In the genomic region with DNA sequence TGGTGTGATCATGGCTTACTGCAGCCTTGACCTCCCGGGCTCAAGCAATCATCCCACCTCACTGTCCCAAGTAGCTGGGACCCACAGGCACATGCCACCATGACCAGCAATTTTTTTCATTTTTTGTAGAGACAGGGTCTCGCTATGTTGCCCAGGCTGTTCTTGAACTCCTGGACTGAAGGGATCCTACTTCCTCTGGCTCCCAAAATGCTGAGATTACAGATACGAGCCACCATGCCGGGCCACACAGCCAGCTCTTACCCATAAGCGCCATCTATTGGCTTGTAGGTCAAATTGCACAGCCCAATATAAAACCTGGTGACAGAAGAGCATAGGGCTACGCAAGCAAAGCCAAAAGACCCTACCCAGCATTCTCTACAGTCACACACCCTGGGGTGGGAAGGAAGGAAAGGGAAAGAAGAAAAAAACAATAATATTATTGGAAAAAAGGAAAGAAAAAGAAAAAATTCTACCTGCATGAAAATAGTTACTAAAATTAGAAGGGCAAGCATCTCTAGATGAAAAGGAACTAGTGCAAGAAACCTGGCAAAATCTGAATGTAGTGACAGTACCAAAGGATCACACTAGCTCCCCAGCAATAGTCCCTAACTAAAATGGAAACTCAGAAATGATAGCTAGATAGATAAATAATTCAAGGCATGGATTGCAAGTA, we compare ENCODE assay signal across 7 cellular contexts. TPM values are rescaled to one million over a fixed set of nuclear protein-coding genes. Genes with fewer than 3 reads are reported as not detected.
DNase-seq lines count a peak whose midpoint lies in the region; ATAC-seq and TF ChIP-seq lines count a peak whose summit lies in the region.

No MANE protein-coding gene starts in this region.

- no peaks in the 10 kb centered on the region for H3K36me3 ChIP-seq in effector memory CD4-positive, alpha-beta T cell (ENCODE audit: control insufficient read depth, insufficient read depth, low read length)

- no peaks in the 10 kb centered on the region for H3K9me3 ChIP-seq in effector memory CD4-positive, alpha-beta T cell (ENCODE audit: control insufficient read depth, low read length)

- TF ChIP-seq CTCF in endothelial cell (IDR thresholded peaks at IDR 0.05; ENCODE audit: unreplicated experiment), result peak; percentile 66
- TF ChIP-seq CTCF in nephron (IDR thresholded peaks at IDR 0.05; ENCODE audit: unreplicated experiment in 3 of 3), result peak in 2 of 3 experiments; percentile 27 to 58

- H3K4me3 ChIP-seq in effector memory CD4-positive, alpha-beta T cell (ENCODE audit: insufficient read depth, low read depth, low read length, poor library complexity, severe bottlenecking), result no peak overlapping the region

- H3K4me3 Mint-ChIP-seq in endothelial cell (ENCODE audit: unreplicated experiment) (no peak overlapping the region), nephron (no peak overlapping the region)

- H3K27me3 ChIP-seq in effector memory CD4-positive, alpha-beta T cell (replicated peaks; ENCODE audit: control insufficient read depth, insufficient read depth, low read length, poor library complexity, severe bottlenecking), result peaks cover 2% of the 10 kb centered on the region

- H3K9me3 Mint-ChIP-seq in endothelial cell (ENCODE audit: unreplicated experiment) (no peaks in the 10 kb centered on the region), nephron (peaks cover 28% of the 10 kb centered on the region)

- peak; percentile 71 for ATAC-seq in GM21390 (IDR thresholded peaks at IDR 0.05; ENCODE audit: unreplicated experiment)

- H3K36me3 Mint-ChIP-seq in endothelial cell (ENCODE audit: low read depth, unreplicated experiment) (no peaks in the 10 kb centered on the region), nephron (ENCODE audit: low read depth) (no peaks in the 10 kb centered on the region)

- no peaks in the 10 kb centered on the region for H3K27me3 Mint-ChIP-seq in endothelial cell (ENCODE audit: unreplicated experiment)
- H3K27me3 Mint-ChIP-seq in nephron (ENCODE audit: low read depth), result peaks cover 6% of the 10 kb centered on the region

- no peaks in the 10 kb centered on the region for H3K4me1 Mint-ChIP-seq in endothelial cell (ENCODE audit: unreplicated experiment)
- peaks cover 10% of the 10 kb centered on the region for H3K4me1 Mint-ChIP-seq in nephron

- no peak overlapping the region for H3K27ac Mint-ChIP-seq in endothelial cell (ENCODE audit: unreplicated experiment)
- no peak overlapping the region for H3K27ac Mint-ChIP-seq in nephron

- H3K27ac ChIP-seq in effector memory CD4-positive, alpha-beta T cell (ENCODE audit: insufficient read depth, low read length, poor library complexity, severe bottlenecking), result no peak overlapping the region

- DNase-seq in ELR (ENCODE audit: low read depth), result peak; percentile 50
- DNase-seq in KG1 (lab: John Stamatoyannopoulos, UW), result peak; percentile 8
- DNase-seq in SHP77 (lab: John Stamatoyannopoulos, UW), result peak; percentile 53 to 56
- peak; percentile 20 for DNase-seq in endothelial cell (ENCODE audit: low spot score)
- no peak for DNase-seq in effector memory CD4-positive, alpha-beta T cell

- no peaks in the 10 kb centered on the region for H3K4me1 ChIP-seq in effector memory CD4-positive, alpha-beta T cell (ENCODE audit: control insufficient read depth, insufficient read depth, low read length, poor library complexity, severe bottlenecking)

RNA-seq across cellular contexts. Expression of gene AMPH, which starts 29.4 kb away (rescaled TPM):
- 1.6 TPM for total RNA-seq in endothelial cell (ENCODE audit: unreplicated experiment)

Comparison
In these comparisons a context has a peak if more than half of its experiments do, and no peak if none do; other contexts are left out.
1. DNase-seq: peak in ELR (single experiment), KG1 (single experiment), SHP77 (2 of 2) and endothelial cell (single experiment); none in effector memory CD4-positive, alpha-beta T cell (0 of 3).